Comparison of ENCODE assay signal across 8 cellular contexts in genomic region chr10:90857635-90858488, GRCh38. TPM values are rescaled to one million over a fixed set of nuclear protein-coding genes. Genes with fewer than 3 reads are reported as not detected.
DNase-seq lines count a peak whose midpoint lies in the region; ATAC-seq and TF ChIP-seq lines count a peak whose summit lies in the region.

Gene HTR7 (minus strand): TSS chr10:90858039. CDS start chr10:90857671, 368 bp downstream.

- H3K4me1 ChIP-seq in SJCRH30 (no peaks in the 10 kb centered on the region), heart right ventricle (peaks cover 0 to 27% (median 7%) of the 10 kb centered on the region in 9 donors)

- no peaks in the 10 kb centered on the region for H3K9me3 Mint-ChIP-seq in activated naive CD4-positive, alpha-beta T cell treated with anti-CD3 and anti-CD28 coated beads, Interleukin-2, amount 50 U/mL, for 24 hours
- no peaks in the 10 kb centered on the region for H3K9me3 Mint-ChIP-seq in progenitor cell of endocrine pancreas (ENCODE audit: low read depth)

- peak within 1 kb of the TSS; percentile 66 for H3K4me3 ChIP-seq in SJCRH30
- H3K4me3 ChIP-seq in heart right ventricle = peak within 1 kb of the TSS in 9 of 10 donors; percentile 35 to 67 (median 57)

- in situ Hi-C loops in ACHN (cut with HindIII; ENCODE audit: low pct_ligation_motif_present, low pct_unique_long_range_greater_than_20kb, low sequenced_read_pairs) = no loop called here

- intact Hi-C loops in heart right ventricle (cut with DNase I) = loop anchor here in 2 of 10 donors (5.0 kb wide), 2 partner anchors 106 to 1066 kb away; no protein-coding TSS in a partner anchor

- ATAC-seq in GM18511 (IDR thresholded peaks at IDR 0.05; ENCODE audit: unreplicated experiment) = peak; percentile 84
- ATAC-seq in HG03039 (IDR thresholded peaks at IDR 0.05; ENCODE audit: unreplicated experiment) = peak; percentile 64
- peak; percentile 68 to 92 (median 80) for ATAC-seq in heart right ventricle

- WGBS in heart right ventricle, 2 donors = 1% methylated on average over 68 to 105 of the region's 105 CpGs

- H3K27ac ChIP-seq in SJCRH30 = no peak within 1 kb of the TSS
- H3K27ac ChIP-seq in heart right ventricle = peak within 1 kb of the TSS in 5 of 10 donors; percentile 31 to 74 (median 35)

- H3K4me1 Mint-ChIP-seq in activated naive CD4-positive, alpha-beta T cell treated with anti-CD3 and anti-CD28 coated beads, Interleukin-2, amount 50 U/mL, for 24 hours = peaks cover 12% of the 10 kb centered on the region
- H3K4me1 Mint-ChIP-seq in progenitor cell of endocrine pancreas (ENCODE audit: low read depth) = peaks cover 3% of the 10 kb centered on the region

- peak within 1 kb of the TSS; percentile 89 for H3K4me3 Mint-ChIP-seq in activated naive CD4-positive, alpha-beta T cell treated with anti-CD3 and anti-CD28 coated beads, Interleukin-2, amount 50 U/mL, for 24 hours
- peak within 1 kb of the TSS; percentile 82 for H3K4me3 Mint-ChIP-seq in progenitor cell of endocrine pancreas (ENCODE audit: low read depth)

- no peak within 1 kb of the TSS for H3K27ac Mint-ChIP-seq in activated naive CD4-positive, alpha-beta T cell treated with anti-CD3 and anti-CD28 coated beads, Interleukin-2, amount 50 U/mL, for 24 hours
- H3K27ac Mint-ChIP-seq in progenitor cell of endocrine pancreas = peak within 1 kb of the TSS; percentile 82

- H3K9me3 ChIP-seq in SJCRH30 (replicated peaks) (no peaks in the 10 kb centered on the region), heart right ventricle (no peaks in the 10 kb centered on the region)

- H3K27me3 ChIP-seq in SJCRH30 = no peaks in the 10 kb centered on the region
- H3K27me3 ChIP-seq in heart right ventricle = peaks cover 0 to 63% (median 48%) of the 10 kb centered on the region in 7 donors

- H3K36me3 ChIP-seq in SJCRH30 = no peaks in the 10 kb centered on the region
- no peaks in the 10 kb centered on the region for H3K36me3 ChIP-seq in heart right ventricle

- peak; percentile 38 to 72 (median 60) for TF ChIP-seq CTCF in heart right ventricle (IDR thresholded peaks at IDR 0.05)
- peak; percentile 70 for TF ChIP-seq CTCF in progenitor cell of endocrine pancreas (IDR thresholded peaks at IDR 0.05; ENCODE audit: unreplicated experiment)

- peaks cover 45% of the 10 kb centered on the region for H3K27me3 Mint-ChIP-seq in activated naive CD4-positive, alpha-beta T cell treated with anti-CD3 and anti-CD28 coated beads, Interleukin-2, amount 50 U/mL, for 24 hours
- H3K27me3 Mint-ChIP-seq in progenitor cell of endocrine pancreas = peaks cover 75% of the 10 kb centered on the region

- peak; percentile 46 for DNase-seq in ACHN
- DNase-seq in SJCRH30 = peak; percentile 32 to 43
- DNase-seq in heart right ventricle = peak; percentile 30 to 65
- peak; percentile 68 for DNase-seq in progenitor cell of endocrine pancreas (ENCODE audit: low spot score, unreplicated experiment)
- DNase-seq in superior temporal gyrus (ENCODE audit: extremely low spot score) = no peak

- no peaks in the 10 kb centered on the region for H3K36me3 Mint-ChIP-seq in activated naive CD4-positive, alpha-beta T cell treated with anti-CD3 and anti-CD28 coated beads, Interleukin-2, amount 50 U/mL, for 24 hours
- no peaks in the 10 kb centered on the region for H3K36me3 Mint-ChIP-seq in progenitor cell of endocrine pancreas (ENCODE audit: insufficient read depth)

RNA-seq across cellular contexts. Expression of gene HTR7, which starts in this region (rescaled TPM):
- 0.25 and 0.26 TPM in 2 replicates for total RNA-seq in SJCRH30 (2014; rRNA removed; shearing (Covaris generic))
- total RNA-seq in heart right ventricle = under 1 TPM in 8 of 10 donors, not detected in 2; 0.09 to 0.28 (median 0.16) TPM
- polyA plus RNA-seq in heart right ventricle = under 1 TPM in 1 of 2 donors, not detected in 1; 0.12 TPM
- 0.93 TPM in 2 replicates for total RNA-seq in progenitor cell of endocrine pancreas

Comparison
In these comparisons a context has a peak if more than half of its experiments do, and no peak if none do; other contexts are left out.
1. Peak in DNase-seq and H3K4me3 ChIP-seq in SJCRH30; RNA of the gene not detected or under 1 TPM.
2. Peak in DNase-seq, ATAC-seq and H3K4me3 ChIP-seq in heart right ventricle; RNA of the gene not detected or under 1 TPM.
3. Peak in DNase-seq in progenitor cell of endocrine pancreas; RNA of the gene not detected or under 1 TPM.